Comparison of ENCODE assay signal across 21 cellular contexts in the genomic region with DNA sequence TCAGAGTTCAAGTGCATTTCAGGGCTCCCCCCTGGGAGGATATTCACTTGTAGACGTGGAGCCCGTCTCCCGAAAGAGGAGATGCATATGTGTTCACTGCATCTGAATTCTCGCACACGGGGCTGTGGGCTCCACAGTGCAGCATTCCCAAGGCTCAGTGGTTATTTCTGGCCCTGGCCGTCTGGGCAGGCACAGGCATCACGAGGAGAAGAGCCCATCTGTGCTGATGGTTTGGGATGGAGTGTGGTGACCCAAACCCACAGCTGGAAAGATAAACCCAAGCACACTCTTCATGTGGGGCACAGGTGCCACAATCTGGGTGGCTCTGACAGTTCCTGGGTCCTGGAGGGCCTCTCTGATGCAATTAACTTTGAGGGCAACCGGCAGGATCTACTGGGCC.
A peak's percentile ranks its signal among the peaks of the same experiment; 100 is the strongest.
DNase-seq lines count a peak whose midpoint lies in the region; ATAC-seq lines count a peak whose summit lies in the region.
"Had no signal": no experiment of that assay in that cellular context is flagged by ENCODE, and none has a peak within 500 bp of the region (broad histone marks: within the 10 kb centered on the region; RNA-seq: fewer than 3 reads in every experiment).

No MANE protein-coding gene starts in this region.

- no peaks in the 10 kb centered on the region for H3K79me1 ChIP-seq in mesenchymal stem cell (replicated peaks; ENCODE audit: low read length, poor library complexity, severe bottlenecking)

- peaks cover 21 to 41% (median 32%) of the 10 kb centered on the region in 10 experiments for H3K4me1 ChIP-seq in BLaER1 treated with 17β-estradiol and CSF1 and Interleukin-3, amounts not matched to agents 10 nM and 100 nM
- peaks cover 12% of the 10 kb centered on the region for H3K4me1 ChIP-seq in mesenchymal stem cell (ENCODE audit: control insufficient read depth, insufficient read depth, low read depth, low read length)
- H3K4me1 ChIP-seq: A549, BE2C had no signal

- no peaks in the 10 kb centered on the region for H3K9me3 ChIP-seq in BLaER1 treated with 17β-estradiol and CSF1 and Interleukin-3, amounts not matched to agents 10 nM and 100 nM (replicated peaks in 1 of 11)
- no peaks in the 10 kb centered on the region for H3K9me3 ChIP-seq in mesenchymal stem cell (ENCODE audit: control insufficient read depth, low read length)
- H3K9me3 ChIP-seq: A549, BE2C had no signal

- no peak overlapping the region for H3K23ac ChIP-seq in mesenchymal stem cell (ENCODE audit: low read length in 2 of 2)

- peak overlapping the region; percentile 71 for H2AK5ac ChIP-seq in mesenchymal stem cell (ENCODE audit: low read length, severe bottlenecking)

- intact Hi-C loops in posterior vena cava (cut with DNase I) = no loop called here

- WGBS in mesenchymal stem cell = 92% methylated on average over 8 of the region's 8 CpGs

- peak overlapping the region in 1 of 2 experiments; percentile 34 for H2BK12ac ChIP-seq in mesenchymal stem cell (ENCODE audit: low read length in 2 of 2)

- no peak overlapping the region for H4K8ac ChIP-seq in mesenchymal stem cell (ENCODE audit: low read length)

- H3K4me2 ChIP-seq in BLaER1 treated with 17β-estradiol and CSF1 and Interleukin-3, amounts not matched to agents 10 nM and 100 nM = peak overlapping the region in 9 of 11 experiments; percentile 13 to 49 (median 23); a peak in 12 of 22 replicates
- no peak overlapping the region for H3K4me2 ChIP-seq in mesenchymal stem cell (ENCODE audit: low read length, poor library complexity, severe bottlenecking)
- H3K4me2 ChIP-seq: A549 had no signal

- peak overlapping the region in 1 of 2 experiments; percentile 42 for H3K18ac ChIP-seq in mesenchymal stem cell (ENCODE audit: low read depth in 1 of 2, low read length in 2 of 2)

- H3K27me3 ChIP-seq in BLaER1 treated with 17β-estradiol and CSF1 and Interleukin-3, amounts not matched to agents 10 nM and 100 nM = no peaks in the 10 kb centered on the region
- H3K27me3 ChIP-seq in mesenchymal stem cell (ENCODE audit: control insufficient read depth in 1 of 2, insufficient read depth in 1 of 2, low read length in 2 of 2) = peaks cover 0 to 6% of the 10 kb centered on the region in 2 experiments
- H3K27me3 ChIP-seq: BE2C had no signal

- peak overlapping the region in 1 of 2 experiments; percentile 11 for H3K14ac ChIP-seq in mesenchymal stem cell (ENCODE audit: low read length in 2 of 2)

- H2AFZ ChIP-seq in mesenchymal stem cell (ENCODE audit: low read depth, low read length) = no peak overlapping the region

- H2BK15ac ChIP-seq in mesenchymal stem cell (ENCODE audit: low read depth, poor library complexity, severe bottlenecking) = no peak overlapping the region

- H3K9ac ChIP-seq in BLaER1 treated with 17β-estradiol and CSF1 and Interleukin-3, amounts not matched to agents 10 nM and 100 nM = no peak overlapping the region
- no peak overlapping the region for H3K9ac ChIP-seq in mesenchymal stem cell (ENCODE audit: low read length)

- H3K27ac ChIP-seq in BLaER1 treated with 17β-estradiol and CSF1 and Interleukin-3, amounts not matched to agents 10 nM and 100 nM = no peak overlapping the region
- H3K27ac ChIP-seq in mesenchymal stem cell (ENCODE audit: low read length, poor library complexity, severe bottlenecking) = no peak overlapping the region
- H3K27ac ChIP-seq: A549, C4-2B had no signal

- no peak overlapping the region for H2BK5ac ChIP-seq in mesenchymal stem cell (ENCODE audit: low read depth, low read length, poor library complexity, severe bottlenecking)

- H3K36me3 ChIP-seq in BLaER1 treated with 17β-estradiol and CSF1 and Interleukin-3, amounts not matched to agents 10 nM and 100 nM = no peaks in the 10 kb centered on the region
- no peaks in the 10 kb centered on the region for H3K36me3 ChIP-seq in mesenchymal stem cell (ENCODE audit: control insufficient read depth in 1 of 2, insufficient read depth in 2 of 2, low read depth in 1 of 2, low read length in 2 of 2)
- H3K36me3 ChIP-seq: BE2C had no signal

- H3K4ac ChIP-seq in mesenchymal stem cell (ENCODE audit: low read depth in 1 of 2, low read length in 2 of 2) = no peak overlapping the region

- H2BK120ac ChIP-seq in mesenchymal stem cell (ENCODE audit: low read depth, low read length) = no peak overlapping the region

- ATAC-seq in HG03139 (IDR thresholded peaks at IDR 0.05; ENCODE audit: unreplicated experiment) (no peak), GM21723 (IDR thresholded peaks at IDR 0.05; ENCODE audit: unreplicated experiment) (no peak), GM19324 (IDR thresholded peaks at IDR 0.05; ENCODE audit: low FRiP score, unreplicated experiment) (no peak)
- ATAC-seq: A549, GM12878, HCT116 had no signal

- no peak for DNase-seq in mesenchymal stem cell
- peak; percentile 24 for DNase-seq in posterior vena cava (ENCODE audit: low spot score)
- DNase-seq: 8988T; ACHN; AML-193; BE2C; CD4-positive, CD25-positive, alpha-beta regulatory T cell; CD8-positive, alpha-beta memory T cell; DMS 273 treated with DMSO at 0.1 percent for 48 hours; DMS79; EL; GDM1; H9 had no signal

- H4K20me1 ChIP-seq in BLaER1 treated with 17β-estradiol and CSF1 and Interleukin-3, amounts not matched to agents 10 nM and 100 nM = no peaks in the 10 kb centered on the region

- H3K4me3 ChIP-seq in BLaER1 treated with 17β-estradiol and CSF1 and Interleukin-3, amounts not matched to agents 10 nM and 100 nM = no peak overlapping the region
- no peak overlapping the region for H3K4me3 ChIP-seq in mesenchymal stem cell (ENCODE audit: insufficient read depth in 1 of 2, low read depth in 1 of 2, low read length in 2 of 2)
- H3K4me3 ChIP-seq: A549, GM12878 had no signal

- H4K91ac ChIP-seq in mesenchymal stem cell (ENCODE audit: low read length) = no peak overlapping the region
